In genomic region chr12:27973487-27973890, GRCh38 we compare ENCODE assay signal across 23 cellular contexts. TPM values are rescaled to one million over a fixed set of nuclear protein-coding genes. Genes with fewer than 3 reads are reported as not detected.
DNase-seq lines count a peak whose midpoint lies in the region; ATAC-seq, FAIRE-seq and TF ChIP-seq lines count a peak whose summit lies in the region.
"Had no signal": no experiment of that assay in that cellular context is flagged by ENCODE, and none has a peak within 500 bp of the region (broad histone marks: within the 10 kb centered on the region; RNA-seq: fewer than 3 reads in every experiment).

No MANE protein-coding gene starts in this region.

- no peak for TF ChIP-seq POLR2A in breast epithelium (IDR thresholded peaks at IDR 0.05)

- no peak for FAIRE-seq in urothelium cell line (lab: Jason Lieb, UNC)

- POLR2A ChIA-PET in MCF 10A (lab: Yijun Ruan, JAX): interaction anchor here (0.8 to 1.7 kb wide), 3 partner anchors 26 to 218 kb away, joined by 4 to 6 read pairs (median 5); no protein-coding TSS in a partner anchor

- no peak overlapping the region for H3K9ac ChIP-seq in adipocyte (ENCODE audit: low read length)

- H3K27ac ChIP-seq in breast epithelium (no peak overlapping the region), ascending aorta (no peak overlapping the region)
- H3K27ac ChIP-seq: C4-2B, prostate gland, SJCRH30, uterus, VCaP had no signal

- ATAC-seq in GM21737 (IDR thresholded peaks at IDR 0.05; ENCODE audit: unreplicated experiment): no peak
- ATAC-seq: natural killer cell, T-helper 17 cell had no signal

- H3K27ac Mint-ChIP-seq in MCF 10A (ENCODE audit: low read depth, unreplicated experiment): no peak overlapping the region
- no peak overlapping the region for H3K27ac Mint-ChIP-seq in type B pancreatic cell
- H3K27ac Mint-ChIP-seq: activated CD4-positive, alpha-beta memory T cell treated with anti-CD3 and anti-CD28 coated beads, Interleukin-2, amount 10 ng/mL, durations not matched to agents 7 days and 5 days; natural killer cell; T-helper 17 cell had no signal

- DNase-seq in MCF 10A (ENCODE audit: unreplicated experiment) (peak; percentile 38), breast epithelium (ENCODE audit: low spot score in 2 of 2) (no peak), adipocyte (ENCODE audit: low read depth) (peak; percentile 28), fibroblast of villous mesenchyme (ENCODE audit: low read depth) (peak; percentile 35), type B pancreatic cell (ENCODE audit: extremely low spot score, unreplicated experiment) (no peak), ascending aorta (ENCODE audit: low spot score in 2 of 2) (no peak), urothelium cell line (ENCODE audit: low spot score) (no peak)
- DNase-seq: activated CD4-positive, alpha-beta memory T cell treated with anti-CD3 and anti-CD28 coated beads, Interleukin-2, amount 10 ng/mL, durations not matched to agents 7 days and 5 days; activated naive CD4-positive, alpha-beta T cell treated with Interleukin-2 at 50 U/mL for 16 hours; anterior cingulate cortex; cerebellar nuclear complex; effector memory CD4-positive, alpha-beta T cell; foreskin melanocyte; natural killer cell; stimulated activated CD8-positive, alpha-beta memory T cell treated with anti-CD3 and anti-CD28 coated beads, Interleukin-4, amount 100 ng/mL, for 48 hours; T-helper 17 cell; uterus had no signal

- H3K4me3 Mint-ChIP-seq in MCF 10A (ENCODE audit: unreplicated experiment) (no peak overlapping the region), type B pancreatic cell (peak overlapping the region; percentile 1)
- H3K4me3 Mint-ChIP-seq: activated CD4-positive, alpha-beta memory T cell treated with anti-CD3 and anti-CD28 coated beads, Interleukin-2, amount 10 ng/mL, durations not matched to agents 7 days and 5 days; natural killer cell; T-helper 17 cell had no signal

- no peaks in the 10 kb centered on the region for H3K4me1 ChIP-seq in breast epithelium
- H3K4me1 ChIP-seq in adipocyte (ENCODE audit: control insufficient read depth, insufficient read depth, low read length): peaks cover 26% of the 10 kb centered on the region
- H3K4me1 ChIP-seq in ascending aorta: peaks cover 0 to 7% of the 10 kb centered on the region in 2 donors
- H3K4me1 ChIP-seq: uterus had no signal

- H3K4me3 ChIP-seq in breast epithelium (no peak overlapping the region), adipocyte (ENCODE audit: low read length) (no peak overlapping the region), fibroblast of villous mesenchyme (ENCODE audit: low read depth, low read length) (no peak overlapping the region), ascending aorta (no peak overlapping the region)
- H3K4me3 ChIP-seq: prostate gland, SJCRH30, uterus had no signal

- no peak for TF ChIP-seq CTCF in MCF 10A (IDR thresholded peaks at IDR 0.05; ENCODE audit: unreplicated experiment)
- no peak for TF ChIP-seq CTCF in breast epithelium (IDR thresholded peaks at IDR 0.05)
- TF ChIP-seq CTCF in fibroblast of villous mesenchyme (IDR thresholded peaks at IDR 0.05; ENCODE audit: insufficient read depth, low read depth, low read length): no peak
- no peak for TF ChIP-seq CTCF in type B pancreatic cell (conservative IDR thresholded peaks at IDR 0.05)
- no peak for TF ChIP-seq CTCF in ascending aorta (IDR thresholded peaks at IDR 0.05)

- H3K9me3 ChIP-seq in breast epithelium (no peaks in the 10 kb centered on the region), adipocyte (ENCODE audit: control insufficient read depth, low read length) (no peaks in the 10 kb centered on the region), ascending aorta (no peaks in the 10 kb centered on the region)
- H3K9me3 ChIP-seq: prostate gland, SJCRH30, uterus had no signal

- intact Hi-C loops in MCF 10A (cut with micrococcal nuclease): no loop called here
- intact Hi-C loops in breast epithelium (cut with DNase I; ENCODE audit: low total_unique reads): no loop called here
- intact Hi-C loops in ascending aorta (cut with DNase I): loop anchor here (5.0 kb wide), 1 partner anchor 219 kb away; the partner anchor contains the start of gene CCDC91

- H3K27me3 ChIP-seq in breast epithelium (peaks cover 0 to 19% of the 10 kb centered on the region in 2 donors), adipocyte (replicated peaks; ENCODE audit: control insufficient read depth, insufficient read depth, low read length) (peaks cover 4% of the 10 kb centered on the region), ascending aorta (no peaks in the 10 kb centered on the region)
- H3K27me3 ChIP-seq: SJCRH30, uterus had no signal

- CTCF ChIA-PET in MCF 10A (lab: Yijun Ruan, JAX): interaction anchor here (0.6 to 1.5 kb wide), 3 partner anchors 23 to 899 kb away, joined by 3 to 5 read pairs (median 3); no protein-coding TSS in a partner anchor

- no TSS peak for BruUV-seq in MCF 10A (replicated peaks; lab: Mats Ljungman, UMichigan)

- H3K9me3 Mint-ChIP-seq in MCF 10A (ENCODE audit: unreplicated experiment) (no peaks in the 10 kb centered on the region), type B pancreatic cell (no peaks in the 10 kb centered on the region)
- H3K9me3 Mint-ChIP-seq: activated CD4-positive, alpha-beta memory T cell treated with anti-CD3 and anti-CD28 coated beads, Interleukin-2, amount 10 ng/mL, durations not matched to agents 7 days and 5 days had no signal

- H3K4me1 Mint-ChIP-seq in MCF 10A (ENCODE audit: insufficient read depth, unreplicated experiment): peaks cover 24% of the 10 kb centered on the region
- H3K4me1 Mint-ChIP-seq in type B pancreatic cell (ENCODE audit: unreplicated experiment): peaks cover 5% of the 10 kb centered on the region

- H3K36me3 Mint-ChIP-seq in MCF 10A (ENCODE audit: insufficient read depth, unreplicated experiment): no peaks in the 10 kb centered on the region
- H3K36me3 Mint-ChIP-seq in type B pancreatic cell: peaks cover 6% of the 10 kb centered on the region

- H3K27me3 Mint-ChIP-seq in MCF 10A (ENCODE audit: insufficient read depth, unreplicated experiment) (no peaks in the 10 kb centered on the region), type B pancreatic cell (peaks cover 96% of the 10 kb centered on the region)

- H3K36me3 ChIP-seq in breast epithelium (no peaks in the 10 kb centered on the region), adipocyte (ENCODE audit: control insufficient read depth, insufficient read depth, low read length, severe bottlenecking) (no peaks in the 10 kb centered on the region), ascending aorta (no peaks in the 10 kb centered on the region)
- H3K36me3 ChIP-seq: prostate gland, SJCRH30, uterus had no signal

RNA-seq across cellular contexts. Expression of gene PTHLH, which starts 1.0 kb away (rescaled TPM):
- 3.8 and 5.4 TPM in 2 replicates for total RNA-seq in MCF 10A (2022)
- 1 to 10 TPM; 2.4 to 7.5 (median 2.9) TPM for total RNA-seq in breast epithelium
- 1.3 and 1.6 TPM in 2 replicates for total RNA-seq in fibroblast of villous mesenchyme
- total RNA-seq in type B pancreatic cell (ENCODE audit: low replicate concordance): 6.3 and 38.1 TPM in 2 replicates
- total RNA-seq in ascending aorta: not detected
- total RNA-seq: activated CD4-positive, alpha-beta memory T cell treated with anti-CD3 and anti-CD28 coated beads, Interleukin-2, amount 10 ng/mL, durations not matched to agents 7 days and 5 days; natural killer cell; OCI-LY7; T-helper 17 cell had no signal

Comparison
In these comparisons a context has a peak if more than half of its experiments do, and no peak if none do; other contexts are left out.
1. DNase-seq: peak in MCF 10A (single experiment), adipocyte (single experiment) and fibroblast of villous mesenchyme (single experiment); none in breast epithelium (0 of 2), type B pancreatic cell (single experiment), ascending aorta (0 of 2) and urothelium cell line (single experiment).